Comparison of ENCODE assay signal across 13 cellular contexts in genomic region chr16:87207509-87207908, GRCh38.
DNase-seq lines count a peak whose midpoint lies in the region; ATAC-seq and TF ChIP-seq lines count a peak whose summit lies in the region.
"Had no signal": no experiment of that assay in that cellular context is flagged by ENCODE, and none has a peak within 500 bp of the region (broad histone marks: within the 10 kb centered on the region; RNA-seq: fewer than 3 reads in every experiment).

No MANE protein-coding gene starts in this region.

- H3K4me1 Mint-ChIP-seq in osteocyte (ENCODE audit: unreplicated experiment): peaks cover 49% of the 10 kb centered on the region
- peaks cover 4% of the 10 kb centered on the region for H3K4me1 Mint-ChIP-seq in stimulated activated memory B cell treated with anti-CD40 and anti-IgM and Interleukin-4, amounts not matched to agents 10 μg/mL and 1 μg/mL and 100 μg/mL, for 72 hours
- H3K4me1 Mint-ChIP-seq: CD14-positive monocyte had no signal

- DNase-seq in AG09309 (ENCODE audit: low read depth): peak; percentile 80
- DNase-seq in RWPE1 (ENCODE audit: low spot score): peak; percentile 26
- peak; percentile 96 for DNase-seq in fibroblast of peridontal ligament (ENCODE audit: extremely low read depth)
- no peak for DNase-seq in osteocyte (ENCODE audit: extremely low spot score, unreplicated experiment)
- DNase-seq in NCI-H2171 treated with DMSO at 0.1 percent for 48 hours (lab: John Stamatoyannopoulos, UW): no peak
- DNase-seq: gastrocnemius medialis had no signal

- ATAC-seq in GM21381 (IDR thresholded peaks at IDR 0.05; ENCODE audit: unreplicated experiment) (no peak), HG03565 (IDR thresholded peaks at IDR 0.05; ENCODE audit: unreplicated experiment) (no peak)
- no peak for ATAC-seq in stimulated activated memory B cell treated with anti-CD40 and anti-IgM and Interleukin-4, amounts not matched to agents 10 μg/mL and 1 μg/mL and 100 μg/mL, for 72 hours

- TF ChIP-seq CTCF in AG09309 (IDR thresholded peaks at IDR 0.05; ENCODE audit: control insufficient read depth, insufficient read depth, low read depth, low read length, missing control alignments): no peak
- TF ChIP-seq CTCF in RWPE1 (conservative IDR thresholded peaks at IDR 0.05; ENCODE audit: low read depth): no peak
- TF ChIP-seq CTCF in osteocyte (IDR thresholded peaks at IDR 0.05): no peak

- H3K9me3 Mint-ChIP-seq in osteocyte (ENCODE audit: unreplicated experiment): no peaks in the 10 kb centered on the region
- no peaks in the 10 kb centered on the region for H3K9me3 Mint-ChIP-seq in stimulated activated memory B cell treated with anti-CD40 and anti-IgM and Interleukin-4, amounts not matched to agents 10 μg/mL and 1 μg/mL and 100 μg/mL, for 72 hours
- H3K9me3 Mint-ChIP-seq: CD14-positive monocyte; T-helper 1 cell treated with Interleukin-12 subunit alpha and Interleukin-12 subunit beta and Interleukin-4 antibody, amounts not matched to agents 30 μg/mL and 1 μg/mL, for 36 hours had no signal

- no peaks in the 10 kb centered on the region for H3K36me3 Mint-ChIP-seq in osteocyte (ENCODE audit: unreplicated experiment)
- H3K36me3 Mint-ChIP-seq in stimulated activated memory B cell treated with anti-CD40 and anti-IgM and Interleukin-4, amounts not matched to agents 10 μg/mL and 1 μg/mL and 100 μg/mL, for 72 hours: no peaks in the 10 kb centered on the region
- H3K36me3 Mint-ChIP-seq: CD14-positive monocyte had no signal

- H3K4me3 ChIP-seq in AG09309 (ENCODE audit: control insufficient read depth, low read depth, low read length): no peak overlapping the region
- H3K4me3 ChIP-seq: gastrocnemius medialis, lung, prostate gland had no signal

- H3K4me3 Mint-ChIP-seq in osteocyte (ENCODE audit: unreplicated experiment): peak overlapping the region; percentile 2
- no peak overlapping the region for H3K4me3 Mint-ChIP-seq in stimulated activated memory B cell treated with anti-CD40 and anti-IgM and Interleukin-4, amounts not matched to agents 10 μg/mL and 1 μg/mL and 100 μg/mL, for 72 hours
- H3K4me3 Mint-ChIP-seq: CD14-positive monocyte; T-helper 1 cell treated with Interleukin-12 subunit alpha and Interleukin-12 subunit beta and Interleukin-4 antibody, amounts not matched to agents 30 μg/mL and 1 μg/mL, for 36 hours had no signal

- CTCF ChIA-PET in RWPE1 (lab: Yijun Ruan, JAX): no interaction called here

- peak overlapping the region; percentile 91 for H3K27ac Mint-ChIP-seq in osteocyte (ENCODE audit: unreplicated experiment)
- H3K27ac Mint-ChIP-seq in stimulated activated memory B cell treated with anti-CD40 and anti-IgM and Interleukin-4, amounts not matched to agents 10 μg/mL and 1 μg/mL and 100 μg/mL, for 72 hours: no peak overlapping the region
- H3K27ac Mint-ChIP-seq: CD14-positive monocyte; T-helper 1 cell treated with Interleukin-12 subunit alpha and Interleukin-12 subunit beta and Interleukin-4 antibody, amounts not matched to agents 30 μg/mL and 1 μg/mL, for 36 hours had no signal

- no peaks in the 10 kb centered on the region for H3K27me3 Mint-ChIP-seq in osteocyte (ENCODE audit: unreplicated experiment)
- peaks cover 20% of the 10 kb centered on the region for H3K27me3 Mint-ChIP-seq in stimulated activated memory B cell treated with anti-CD40 and anti-IgM and Interleukin-4, amounts not matched to agents 10 μg/mL and 1 μg/mL and 100 μg/mL, for 72 hours

- peak overlapping the region; percentile 79 for H3K27ac ChIP-seq in RWPE1
- H3K27ac ChIP-seq: gastrocnemius medialis, prostate gland had no signal

- POLR2A ChIA-PET in RWPE1 (lab: Yijun Ruan, JAX; ENCODE audit: low non-redundant PET): no interaction called here

Comparison
In these comparisons a context has a peak if more than half of its experiments do, and no peak if none do; other contexts are left out.
1. DNase-seq: peak in AG09309 (single experiment), RWPE1 (single experiment) and fibroblast of peridontal ligament (single experiment); none in osteocyte (single experiment) and NCI-H2171 treated with DMSO at 0.1 percent for 48 hours (single experiment).